Comparison of ENCODE assay signal across 7 cellular contexts in the genomic region with DNA sequence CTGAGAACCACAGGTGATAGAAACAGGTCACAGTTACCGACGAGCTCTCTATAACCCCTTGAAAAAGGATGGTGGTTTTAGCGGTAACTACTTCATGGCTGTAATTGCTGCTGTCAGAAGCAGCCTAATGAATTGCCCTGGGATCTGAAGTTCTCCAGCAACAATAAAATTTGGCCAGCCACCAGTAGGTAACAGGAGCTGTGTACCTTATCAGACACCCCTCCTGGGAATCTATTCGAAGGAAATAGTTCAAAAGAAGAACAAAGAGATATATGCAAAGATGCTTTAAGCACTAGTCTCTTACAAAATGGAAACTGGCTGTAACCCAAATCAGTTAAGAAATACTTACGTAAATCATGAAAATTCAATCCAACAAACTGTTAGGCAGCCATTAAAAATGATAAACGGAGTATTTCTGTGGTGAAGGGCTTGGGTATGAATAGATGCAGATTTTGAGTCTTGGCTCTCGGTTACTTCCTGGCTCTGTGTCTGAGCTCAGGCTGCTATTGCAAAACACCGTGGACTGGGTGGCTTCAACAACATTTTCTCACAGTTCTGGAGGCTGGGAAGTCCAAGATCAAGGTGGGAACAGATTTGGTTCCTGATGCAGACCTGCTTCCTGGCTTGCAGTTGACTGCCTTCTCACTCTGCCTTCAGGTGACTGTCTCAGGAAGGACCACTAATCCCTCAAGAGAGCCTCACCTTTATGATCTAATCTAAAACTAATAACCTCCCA. TPM values are rescaled to one million over a fixed set of nuclear protein-coding genes. Genes with fewer than 3 reads are reported as not detected.
A peak's percentile ranks its signal among the peaks of the same experiment; 100 is the strongest.
DNase-seq lines count a peak whose midpoint lies in the region; ATAC-seq and TF ChIP-seq lines count a peak whose summit lies in the region.

No MANE protein-coding gene starts in this region.

- peaks cover 17% of the 10 kb centered on the region for H3K4me1 ChIP-seq in effector memory CD4-positive, alpha-beta T cell (ENCODE audit: control insufficient read depth, insufficient read depth, low read length, poor library complexity, severe bottlenecking)

- peaks cover 16% of the 10 kb centered on the region for H3K36me3 Mint-ChIP-seq in neural crest cell (ENCODE audit: low read depth)

- peaks cover 52% of the 10 kb centered on the region for H3K4me1 Mint-ChIP-seq in neural crest cell

- H3K36me3 ChIP-seq in effector memory CD4-positive, alpha-beta T cell (ENCODE audit: control insufficient read depth, insufficient read depth, low read length), result no peaks in the 10 kb centered on the region

- peak overlapping the region; percentile 94 for H3K27ac Mint-ChIP-seq in neural crest cell (ENCODE audit: unreplicated experiment)

- no peaks in the 10 kb centered on the region for H3K9me3 ChIP-seq in effector memory CD4-positive, alpha-beta T cell (ENCODE audit: control insufficient read depth, low read length)

- ATAC-seq in GM21786 (IDR thresholded peaks at IDR 0.05; ENCODE audit: unreplicated experiment), result no peak
- no peak for ATAC-seq in HG02610 (IDR thresholded peaks at IDR 0.05; ENCODE audit: unreplicated experiment)

- DNase-seq in NOMO-1 treated with DMSO at 0.1 percent for 48 hours (lab: John Stamatoyannopoulos, UW; ENCODE audit: unreplicated experiment) (peak; percentile 47), neural crest cell (ENCODE audit: low read depth, low spot score) (no peak), NCI-H1092 (lab: John Stamatoyannopoulos, UW) (no peak)
- DNase-seq in effector memory CD4-positive, alpha-beta T cell, result no peak

- peaks cover 17% of the 10 kb centered on the region for H3K9me3 Mint-ChIP-seq in neural crest cell

- H3K4me3 ChIP-seq in GM08714 (ENCODE audit: low read length), result peak overlapping the region; percentile 78; the same call in 1 of the 2 replicates
- peak overlapping the region; percentile 66 for H3K4me3 ChIP-seq in effector memory CD4-positive, alpha-beta T cell (ENCODE audit: insufficient read depth, low read depth, low read length, poor library complexity, severe bottlenecking)

- no peak for TF ChIP-seq CTCF in neural crest cell (conservative IDR thresholded peaks at IDR 0.05)

- H3K4me3 Mint-ChIP-seq in neural crest cell, result peak overlapping the region; percentile 94

- H3K27me3 ChIP-seq in effector memory CD4-positive, alpha-beta T cell (replicated peaks; ENCODE audit: control insufficient read depth, insufficient read depth, low read length, poor library complexity, severe bottlenecking), result no peaks in the 10 kb centered on the region

- H3K27ac ChIP-seq in effector memory CD4-positive, alpha-beta T cell (ENCODE audit: insufficient read depth, low read length, poor library complexity, severe bottlenecking), result no peak overlapping the region

- no peaks in the 10 kb centered on the region for H3K27me3 Mint-ChIP-seq in neural crest cell (ENCODE audit: low read depth)

RNA-seq across cellular contexts. Expression of gene MSRB2, which starts 1.6 kb away (rescaled TPM):
- 24.6 and 28.9 TPM in 2 replicates for total RNA-seq in neural crest cell
